Comparison of ENCODE assay signal across 1 cellular context in the genomic region with DNA sequence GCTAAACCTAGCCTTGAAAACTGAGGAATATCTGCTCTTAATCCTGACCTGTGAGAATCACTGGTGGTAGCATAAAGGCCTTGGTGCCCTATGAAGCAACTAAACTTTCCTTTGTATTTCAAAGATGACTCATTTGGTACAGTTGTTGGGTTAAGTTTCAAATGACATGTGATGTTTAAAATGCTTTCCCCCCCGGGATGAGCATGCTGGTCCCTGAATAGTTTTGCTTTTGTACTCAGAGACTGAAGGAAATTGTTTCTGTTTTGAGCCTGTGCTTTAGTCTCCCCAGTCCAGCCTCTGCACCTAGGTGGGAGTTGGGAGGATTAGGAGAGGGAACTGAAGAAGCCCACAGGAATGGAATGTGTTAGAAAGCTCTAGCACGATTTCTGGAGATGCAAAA.
TF ChIP-seq lines count a peak whose summit lies in the region.

No MANE protein-coding gene starts in this region.

TF ChIP-seq in WTC11, 78 proteins besides CTCF, POLR2A, EP300 and RAD21 (continued from another document):
- TF ChIP-seq, protein P1, sequence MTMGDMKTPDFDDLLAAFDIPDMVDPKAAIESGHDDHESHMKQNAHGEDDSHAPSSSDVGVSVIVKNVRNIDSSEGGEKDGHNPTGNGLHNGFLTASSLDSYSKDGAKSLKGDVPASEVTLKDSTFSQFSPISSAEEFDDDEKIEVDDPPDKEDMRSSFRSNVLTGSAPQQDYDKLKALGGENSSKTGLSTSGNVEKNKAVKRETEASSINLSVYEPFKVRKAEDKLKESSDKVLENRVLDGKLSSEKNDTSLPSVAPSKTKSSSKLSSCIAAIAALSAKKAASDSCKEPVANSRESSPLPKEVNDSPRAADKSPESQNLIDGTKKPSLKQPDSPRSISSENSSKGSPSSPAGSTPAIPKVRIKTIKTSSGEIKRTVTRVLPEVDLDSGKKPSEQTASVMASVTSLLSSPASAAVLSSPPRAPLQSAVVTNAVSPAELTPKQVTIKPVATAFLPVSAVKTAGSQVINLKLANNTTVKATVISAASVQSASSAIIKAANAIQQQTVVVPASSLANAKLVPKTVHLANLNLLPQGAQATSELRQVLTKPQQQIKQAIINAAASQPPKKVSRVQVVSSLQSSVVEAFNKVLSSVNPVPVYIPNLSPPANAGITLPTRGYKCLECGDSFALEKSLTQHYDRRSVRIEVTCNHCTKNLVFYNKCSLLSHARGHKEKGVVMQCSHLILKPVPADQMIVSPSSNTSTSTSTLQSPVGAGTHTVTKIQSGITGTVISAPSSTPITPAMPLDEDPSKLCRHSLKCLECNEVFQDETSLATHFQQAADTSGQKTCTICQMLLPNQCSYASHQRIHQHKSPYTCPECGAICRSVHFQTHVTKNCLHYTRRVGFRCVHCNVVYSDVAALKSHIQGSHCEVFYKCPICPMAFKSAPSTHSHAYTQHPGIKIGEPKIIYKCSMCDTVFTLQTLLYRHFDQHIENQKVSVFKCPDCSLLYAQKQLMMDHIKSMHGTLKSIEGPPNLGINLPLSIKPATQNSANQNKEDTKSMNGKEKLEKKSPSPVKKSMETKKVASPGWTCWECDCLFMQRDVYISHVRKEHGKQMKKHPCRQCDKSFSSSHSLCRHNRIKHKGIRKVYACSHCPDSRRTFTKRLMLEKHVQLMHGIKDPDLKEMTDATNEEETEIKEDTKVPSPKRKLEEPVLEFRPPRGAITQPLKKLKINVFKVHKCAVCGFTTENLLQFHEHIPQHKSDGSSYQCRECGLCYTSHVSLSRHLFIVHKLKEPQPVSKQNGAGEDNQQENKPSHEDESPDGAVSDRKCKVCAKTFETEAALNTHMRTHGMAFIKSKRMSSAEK (CRISPR knock-in tag; IDR thresholded peaks at IDR 0.05; ENCODE audit: borderline replicate concordance) = no peak
- TF ChIP-seq, protein P2, sequence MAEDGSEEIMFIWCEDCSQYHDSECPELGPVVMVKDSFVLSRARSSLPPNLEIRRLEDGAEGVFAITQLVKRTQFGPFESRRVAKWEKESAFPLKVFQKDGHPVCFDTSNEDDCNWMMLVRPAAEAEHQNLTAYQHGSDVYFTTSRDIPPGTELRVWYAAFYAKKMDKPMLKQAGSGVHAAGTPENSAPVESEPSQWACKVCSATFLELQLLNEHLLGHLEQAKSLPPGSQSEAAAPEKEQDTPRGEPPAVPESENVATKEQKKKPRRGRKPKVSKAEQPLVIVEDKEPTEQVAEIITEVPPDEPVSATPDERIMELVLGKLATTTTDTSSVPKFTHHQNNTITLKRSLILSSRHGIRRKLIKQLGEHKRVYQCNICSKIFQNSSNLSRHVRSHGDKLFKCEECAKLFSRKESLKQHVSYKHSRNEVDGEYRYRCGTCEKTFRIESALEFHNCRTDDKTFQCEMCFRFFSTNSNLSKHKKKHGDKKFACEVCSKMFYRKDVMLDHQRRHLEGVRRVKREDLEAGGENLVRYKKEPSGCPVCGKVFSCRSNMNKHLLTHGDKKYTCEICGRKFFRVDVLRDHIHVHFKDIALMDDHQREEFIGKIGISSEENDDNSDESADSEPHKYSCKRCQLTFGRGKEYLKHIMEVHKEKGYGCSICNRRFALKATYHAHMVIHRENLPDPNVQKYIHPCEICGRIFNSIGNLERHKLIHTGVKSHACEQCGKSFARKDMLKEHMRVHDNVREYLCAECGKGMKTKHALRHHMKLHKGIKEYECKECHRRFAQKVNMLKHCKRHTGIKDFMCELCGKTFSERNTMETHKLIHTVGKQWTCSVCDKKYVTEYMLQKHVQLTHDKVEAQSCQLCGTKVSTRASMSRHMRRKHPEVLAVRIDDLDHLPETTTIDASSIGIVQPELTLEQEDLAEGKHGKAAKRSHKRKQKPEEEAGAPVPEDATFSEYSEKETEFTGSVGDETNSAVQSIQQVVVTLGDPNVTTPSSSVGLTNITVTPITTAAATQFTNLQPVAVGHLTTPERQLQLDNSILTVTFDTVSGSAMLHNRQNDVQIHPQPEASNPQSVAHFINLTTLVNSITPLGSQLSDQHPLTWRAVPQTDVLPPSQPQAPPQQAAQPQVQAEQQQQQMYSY (CRISPR knock-in tag; IDR thresholded peaks at IDR 0.05) = no peak
- no peak for TF ChIP-seq OVOL2 (CRISPR knock-in tag; IDR thresholded peaks at IDR 0.05; ENCODE audit: borderline replicate concordance)
- TF ChIP-seq, protein P3, sequence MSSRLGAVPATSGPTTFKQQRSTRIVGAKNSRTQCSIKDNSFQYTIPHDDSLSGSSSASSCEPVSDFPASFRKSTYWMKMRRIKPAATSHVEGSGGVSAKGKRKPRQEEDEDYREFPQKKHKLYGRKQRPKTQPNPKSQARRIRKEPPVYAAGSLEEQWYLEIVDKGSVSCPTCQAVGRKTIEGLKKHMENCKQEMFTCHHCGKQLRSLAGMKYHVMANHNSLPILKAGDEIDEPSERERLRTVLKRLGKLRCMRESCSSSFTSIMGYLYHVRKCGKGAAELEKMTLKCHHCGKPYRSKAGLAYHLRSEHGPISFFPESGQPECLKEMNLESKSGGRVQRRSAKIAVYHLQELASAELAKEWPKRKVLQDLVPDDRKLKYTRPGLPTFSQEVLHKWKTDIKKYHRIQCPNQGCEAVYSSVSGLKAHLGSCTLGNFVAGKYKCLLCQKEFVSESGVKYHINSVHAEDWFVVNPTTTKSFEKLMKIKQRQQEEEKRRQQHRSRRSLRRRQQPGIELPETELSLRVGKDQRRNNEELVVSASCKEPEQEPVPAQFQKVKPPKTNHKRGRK (CRISPR knock-in tag; IDR thresholded peaks at IDR 0.05; ENCODE audit: borderline replicate concordance) = no peak
- TF ChIP-seq, protein P4, sequence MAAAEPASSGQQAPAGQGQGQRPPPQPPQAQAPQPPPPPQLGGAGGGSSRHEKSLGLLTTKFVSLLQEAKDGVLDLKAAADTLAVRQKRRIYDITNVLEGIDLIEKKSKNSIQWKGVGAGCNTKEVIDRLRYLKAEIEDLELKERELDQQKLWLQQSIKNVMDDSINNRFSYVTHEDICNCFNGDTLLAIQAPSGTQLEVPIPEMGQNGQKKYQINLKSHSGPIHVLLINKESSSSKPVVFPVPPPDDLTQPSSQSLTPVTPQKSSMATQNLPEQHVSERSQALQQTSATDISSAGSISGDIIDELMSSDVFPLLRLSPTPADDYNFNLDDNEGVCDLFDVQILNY (CRISPR knock-in tag; IDR thresholded peaks at IDR 0.05) = no peak
- TF ChIP-seq, protein P5, sequence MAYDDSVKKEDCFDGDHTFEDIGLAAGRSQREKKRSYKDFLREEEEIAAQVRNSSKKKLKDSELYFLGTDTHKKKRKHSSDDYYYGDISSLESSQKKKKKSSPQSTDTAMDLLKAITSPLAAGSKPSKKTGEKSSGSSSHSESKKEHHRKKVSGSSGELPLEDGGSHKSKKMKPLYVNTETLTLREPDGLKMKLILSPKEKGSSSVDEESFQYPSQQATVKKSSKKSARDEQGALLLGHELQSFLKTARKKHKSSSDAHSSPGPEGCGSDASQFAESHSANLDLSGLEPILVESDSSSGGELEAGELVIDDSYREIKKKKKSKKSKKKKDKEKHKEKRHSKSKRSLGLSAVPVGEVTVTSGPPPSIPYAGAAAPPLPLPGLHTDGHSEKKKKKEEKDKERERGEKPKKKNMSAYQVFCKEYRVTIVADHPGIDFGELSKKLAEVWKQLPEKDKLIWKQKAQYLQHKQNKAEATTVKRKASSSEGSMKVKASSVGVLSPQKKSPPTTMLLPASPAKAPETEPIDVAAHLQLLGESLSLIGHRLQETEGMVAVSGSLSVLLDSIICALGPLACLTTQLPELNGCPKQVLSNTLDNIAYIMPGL (CRISPR knock-in tag; IDR thresholded peaks at IDR 0.05) = no peak
- TF ChIP-seq, protein P6, sequence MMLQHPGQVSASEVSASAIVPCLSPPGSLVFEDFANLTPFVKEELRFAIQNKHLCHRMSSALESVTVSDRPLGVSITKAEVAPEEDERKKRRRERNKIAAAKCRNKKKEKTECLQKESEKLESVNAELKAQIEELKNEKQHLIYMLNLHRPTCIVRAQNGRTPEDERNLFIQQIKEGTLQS (CRISPR knock-in tag; conservative IDR thresholded peaks at IDR 0.05) = no peak
- TF ChIP-seq, protein P7, sequence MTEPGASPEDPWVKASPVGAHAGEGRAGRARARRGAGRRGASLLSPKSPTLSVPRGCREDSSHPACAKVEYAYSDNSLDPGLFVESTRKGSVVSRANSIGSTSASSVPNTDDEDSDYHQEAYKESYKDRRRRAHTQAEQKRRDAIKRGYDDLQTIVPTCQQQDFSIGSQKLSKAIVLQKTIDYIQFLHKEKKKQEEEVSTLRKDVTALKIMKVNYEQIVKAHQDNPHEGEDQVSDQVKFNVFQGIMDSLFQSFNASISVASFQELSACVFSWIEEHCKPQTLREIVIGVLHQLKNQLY (CRISPR knock-in tag; IDR thresholded peaks at IDR 0.05) = no peak
- no peak for TF ChIP-seq ZBTB21 (CRISPR knock-in tag; IDR thresholded peaks at IDR 0.05; ENCODE audit: borderline replicate concordance)
- no peak for TF ChIP-seq TEAD1 (CRISPR knock-in tag; IDR thresholded peaks at IDR 0.05)
TF ChIP-seq in WTC11: peak in this region for 0.
